In genomic region chr6:40083141-40083920, GRCh38 we compare ENCODE assay signal across 7 cellular contexts.
"Had no signal": no experiment of that assay in that cellular context is flagged by ENCODE, and none has a peak within 500 bp of the region (broad histone marks: within the 10 kb centered on the region; RNA-seq: fewer than 3 reads in every experiment).

No MANE protein-coding gene starts in this region.

- H3K4me3 Mint-ChIP-seq: IgD-negative memory B cell had no signal

- H3K27ac Mint-ChIP-seq: IgD-negative memory B cell had no signal

- H3K4me3 ChIP-seq: K562 had no signal

- ATAC-seq: HepG2 had no signal

- H3K4me1 Mint-ChIP-seq: IgD-negative memory B cell had no signal

- H3K27ac ChIP-seq: HL-60 had no signal

- DNase-seq: IMR-90, KBM-7, KG1 had no signal
